ENCODE assay signal across 26 cellular contexts in the genomic region with DNA sequence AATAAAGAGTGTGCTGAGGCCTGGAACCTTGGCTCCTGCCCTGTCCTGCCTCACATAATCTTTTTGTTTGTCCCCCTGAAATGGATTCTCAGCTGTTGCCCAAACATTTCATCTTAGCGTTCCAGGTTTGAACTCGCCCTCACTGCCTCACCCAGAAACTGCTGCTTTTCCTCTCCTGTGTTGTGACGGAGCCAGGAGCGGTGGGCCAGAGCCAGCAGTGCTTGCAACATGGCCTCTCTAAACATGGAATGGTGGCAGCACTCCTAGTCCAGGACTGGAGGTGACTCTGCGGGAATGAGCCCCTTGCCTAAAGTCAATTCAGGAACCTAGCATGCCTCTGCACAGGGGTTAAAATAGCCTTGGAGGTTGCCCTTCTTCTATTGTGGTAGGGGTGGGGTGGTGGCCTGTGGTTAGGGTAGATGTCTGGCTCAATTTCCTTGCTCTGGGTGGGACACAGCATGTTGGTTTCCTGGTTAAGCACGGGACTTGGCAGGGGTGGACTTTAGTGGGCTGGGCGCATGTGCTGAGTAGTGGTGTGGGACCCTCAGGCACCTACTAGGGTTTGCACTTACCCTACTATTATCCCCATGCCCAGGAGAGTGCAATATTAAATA.
DNase-seq lines count a peak whose midpoint lies in the region; ATAC-seq, FAIRE-seq and TF ChIP-seq lines count a peak whose summit lies in the region.
"Had no signal": no experiment of that assay in that cellular context is flagged by ENCODE, and none has a peak within 500 bp of the region (broad histone marks: within the 10 kb centered on the region; RNA-seq: fewer than 3 reads in every experiment).

No MANE protein-coding gene starts in this region.

- H3K27me3 ChIP-seq in H1 (replicated peaks in 1 of 4; ENCODE audit: control insufficient read depth in 3 of 4, extremely low read depth in 1 of 4, insufficient read depth in 3 of 4, low read length in 3 of 4) (no peaks in the 10 kb centered on the region), aorta (ENCODE audit: control insufficient read depth in 1 of 2, insufficient read depth in 2 of 2, low read length in 1 of 2) (no peaks in the 10 kb centered on the region)
- H3K27me3 ChIP-seq: MG63, ovary had no signal

- H2BK12ac ChIP-seq in H1 (ENCODE audit: low read depth, low read length), result no peak overlapping the region

- H3K23ac ChIP-seq in H1 (ENCODE audit: insufficient read length), result no peak overlapping the region

- peaks cover 3% of the 10 kb centered on the region for H3K27me3 Mint-ChIP-seq in osteocyte (ENCODE audit: unreplicated experiment)
- H3K27me3 Mint-ChIP-seq: activated CD4-positive, alpha-beta T cell treated with anti-CD3 and anti-CD28 coated beads, Interleukin-2, amount 10 ng/mL, durations not matched to agents 24 days and 14 days; stimulated activated naive CD8-positive, alpha-beta T cell treated with anti-CD3 and anti-CD28 coated beads, Interleukin-15, Interleukin-2, amounts not matched to agents 100 ng/mL and 50 ng/mL, for 24 hours had no signal

- ATAC-seq in Right ventricle myocardium superior (ENCODE audit: poor library complexity) (no peak), aorta (ENCODE audit: low FRiP score) (no peak)
- ATAC-seq in activated naive CD4-positive, alpha-beta T cell treated with anti-CD3 and anti-CD28 coated beads, Interleukin-2, amount 50 U/mL, for 72 hours, result no peak
- ATAC-seq: naive thymus-derived CD4-positive, alpha-beta T cell had no signal

- TF ChIP-seq CTCF in H1 (IDR thresholded peaks at IDR 0.05; ENCODE audit: control extremely low read depth in 1 of 3, insufficient read depth in 1 of 3, low read depth in 1 of 3, low read length in 3 of 3) (no peak), osteocyte (IDR thresholded peaks at IDR 0.05) (no peak)

- no peaks in the 10 kb centered on the region for H3K4me1 Mint-ChIP-seq in osteocyte (ENCODE audit: unreplicated experiment)
- H3K4me1 Mint-ChIP-seq: activated CD4-positive, alpha-beta T cell treated with anti-CD3 and anti-CD28 coated beads, Interleukin-2, amount 10 ng/mL, durations not matched to agents 24 days and 14 days; memory B cell; naive thymus-derived CD4-positive, alpha-beta T cell had no signal

- no peak overlapping the region for H4K5ac ChIP-seq in H1 (ENCODE audit: insufficient read length, low read depth, low read length)

- peak; percentile 38 for DNase-seq in Right ventricle myocardium superior
- no peak for DNase-seq in cardiac septum (ENCODE audit: low spot score)
- no peak for DNase-seq in H1 (ENCODE audit: low read depth in 1 of 2, low spot score in 2 of 2)
- peak; percentile 12 for DNase-seq in mucosa of gallbladder (ENCODE audit: low spot score)
- DNase-seq in osteocyte (ENCODE audit: extremely low spot score, unreplicated experiment), result no peak
- no peak for DNase-seq in foreskin melanocyte
- no peak for DNase-seq in aorta
- no peak for DNase-seq in activated naive CD4-positive, alpha-beta T cell treated with anti-CD3 and anti-CD28 coated beads, Interleukin-2, amount 50 U/mL, for 72 hours (ENCODE audit: low spot score in 2 of 2)
- DNase-seq: activated CD4-positive, alpha-beta T cell treated with anti-CD3 and anti-CD28 coated beads, Interleukin-2, amount 10 ng/mL, durations not matched to agents 24 days and 14 days; activated naive CD4-positive, alpha-beta T cell treated with anti-CD3 and anti-CD28 coated beads for 36 hours; activated T-cell treated with anti-CD3 and anti-CD28 coated beads, Interleukin-2, amount 50 U/mL, for 48 hours; amniotic stem cell; caudate nucleus; DMS153; head of caudate nucleus; MG63; naive thymus-derived CD4-positive, alpha-beta T cell; NCI-H524 treated with DMSO at 0.1 percent for 48 hours; ovary; T-helper 2 cell; trophoblast cell had no signal

- peaks cover 3% of the 10 kb centered on the region for H3K9me3 Mint-ChIP-seq in osteocyte (ENCODE audit: unreplicated experiment)
- H3K9me3 Mint-ChIP-seq in activated naive CD4-positive, alpha-beta T cell treated with anti-CD3 and anti-CD28 coated beads, Interleukin-2, amount 50 U/mL, for 72 hours, result peaks cover 0 to 5% of the 10 kb centered on the region in 2 donors
- H3K9me3 Mint-ChIP-seq: activated naive CD4-positive, alpha-beta T cell treated with anti-CD3 and anti-CD28 coated beads for 36 hours; stimulated activated naive CD8-positive, alpha-beta T cell treated with anti-CD3 and anti-CD28 coated beads, Interleukin-15, Interleukin-2, amounts not matched to agents 100 ng/mL and 50 ng/mL, for 24 hours had no signal

- no peak overlapping the region for H3K27ac Mint-ChIP-seq in osteocyte (ENCODE audit: unreplicated experiment)
- no peak overlapping the region for H3K27ac Mint-ChIP-seq in activated naive CD4-positive, alpha-beta T cell treated with anti-CD3 and anti-CD28 coated beads, Interleukin-2, amount 50 U/mL, for 72 hours
- H3K27ac Mint-ChIP-seq: activated CD4-positive, alpha-beta T cell treated with anti-CD3 and anti-CD28 coated beads, Interleukin-2, amount 10 ng/mL, durations not matched to agents 24 days and 14 days; activated naive CD4-positive, alpha-beta T cell treated with anti-CD3 and anti-CD28 coated beads for 36 hours; memory B cell; naive thymus-derived CD4-positive, alpha-beta T cell; stimulated activated naive CD8-positive, alpha-beta T cell treated with anti-CD3 and anti-CD28 coated beads, Interleukin-15, Interleukin-2, amounts not matched to agents 100 ng/mL and 50 ng/mL, for 24 hours had no signal

- H2AFZ ChIP-seq in H1 (ENCODE audit: low read length), result peak overlapping the region; percentile 35; the same call in 1 of the 2 replicates

- no peak overlapping the region for H2AK5ac ChIP-seq in H1 (ENCODE audit: low read depth, low read length)

- H2BK120ac ChIP-seq in H1 (replicated peaks; ENCODE audit: low read depth, low read length), result no peak overlapping the region

- no peak overlapping the region for H3K9ac ChIP-seq in H1 (replicated peaks in 1 of 4; ENCODE audit: extremely low read depth in 1 of 4, low read depth in 3 of 4, low read length in 3 of 4)

- POLR2A ChIA-PET in H1 (lab: Charles Lee; ENCODE audit: partially characterized antibody), result no interaction called here

- H3K4me3 ChIP-seq in H1 (ENCODE audit: extremely low read depth in 1 of 4, insufficient read depth in 2 of 4, low read depth in 3 of 4, low read length in 4 of 4), result no peak overlapping the region
- H3K4me3 ChIP-seq in aorta (ENCODE audit: low read length in 2 of 2), result no peak overlapping the region
- H3K4me3 ChIP-seq: MG63, ovary had no signal

- no peak for TF ChIP-seq POLR2A in H1 (IDR thresholded peaks at IDR 0.05; ENCODE audit: control extremely low read depth in 1 of 2, low read depth in 2 of 2, low read length in 2 of 2)

- no peak for TF ChIP-seq EP300 in H1 (IDR thresholded peaks at IDR 0.05; ENCODE audit: borderline replicate concordance in 1 of 2, low read depth in 2 of 2, low read length in 2 of 2)

- no peaks in the 10 kb centered on the region for H3K79me2 ChIP-seq in H1 (ENCODE audit: control insufficient read depth in 1 of 2, insufficient read depth in 2 of 2, low read length in 2 of 2)

- no peak overlapping the region for H2BK5ac ChIP-seq in H1 (ENCODE audit: low read depth, low read length)

- no peaks in the 10 kb centered on the region for H3K4me1 ChIP-seq in H1 (replicated peaks in 1 of 4; ENCODE audit: control insufficient read depth in 3 of 4, insufficient read depth in 4 of 4, low read length in 3 of 4)
- no peaks in the 10 kb centered on the region for H3K4me1 ChIP-seq in aorta (ENCODE audit: control insufficient read depth in 1 of 2, insufficient read depth in 2 of 2, low read length in 2 of 2)

- H3K18ac ChIP-seq in H1 (ENCODE audit: extremely low read depth, low read length), result no peak overlapping the region

- no peaks in the 10 kb centered on the region for H3K23me2 ChIP-seq in H1 (ENCODE audit: low read depth, low read length)

- H2BK20ac ChIP-seq in H1 (ENCODE audit: low read length), result no peak overlapping the region

- no peaks in the 10 kb centered on the region for H3K36me3 ChIP-seq in H1 (ENCODE audit: control insufficient read depth in 2 of 4, insufficient read depth in 4 of 4, low read length in 3 of 4)
- no peaks in the 10 kb centered on the region for H3K36me3 ChIP-seq in aorta (ENCODE audit: control insufficient read depth in 1 of 2, insufficient read depth in 2 of 2, low read length in 1 of 2)
- H3K36me3 ChIP-seq: MG63, ovary had no signal

- no peaks in the 10 kb centered on the region for H3K36me3 Mint-ChIP-seq in osteocyte (ENCODE audit: unreplicated experiment)
- no peaks in the 10 kb centered on the region for H3K36me3 Mint-ChIP-seq in activated naive CD4-positive, alpha-beta T cell treated with anti-CD3 and anti-CD28 coated beads, Interleukin-2, amount 50 U/mL, for 72 hours
- H3K36me3 Mint-ChIP-seq: memory B cell; naive thymus-derived CD4-positive, alpha-beta T cell had no signal

- H3K4me2 ChIP-seq in H1 (ENCODE audit: insufficient read depth in 1 of 2, low read depth in 2 of 2, low read length in 2 of 2), result no peak overlapping the region

- no peak overlapping the region for H3K56ac ChIP-seq in H1 (replicated peaks; ENCODE audit: insufficient read length, low read depth, low read length)

- H4K8ac ChIP-seq in H1 (ENCODE audit: extremely low read depth, insufficient read depth, low read length), result peak overlapping the region; percentile 76; the same call in 1 of the 2 replicates

- no peak overlapping the region for H3K4ac ChIP-seq in H1 (replicated peaks; ENCODE audit: insufficient read length, low read depth, low read length)

- no peak overlapping the region for H2BK15ac ChIP-seq in H1 (ENCODE audit: low read length)

- intact Hi-C loops in Right ventricle myocardium superior (cut with DNase I), result no loop called here
- intact Hi-C loops in cardiac septum (cut with DNase I), result no loop called here
- intact Hi-C loops in aorta (cut with DNase I), result no loop called here

- no peak overlapping the region for H3K4me3 Mint-ChIP-seq in osteocyte (ENCODE audit: unreplicated experiment)
- H3K4me3 Mint-ChIP-seq: activated CD4-positive, alpha-beta T cell treated with anti-CD3 and anti-CD28 coated beads, Interleukin-2, amount 10 ng/mL, durations not matched to agents 24 days and 14 days; activated naive CD4-positive, alpha-beta T cell treated with anti-CD3 and anti-CD28 coated beads for 36 hours; memory B cell; naive thymus-derived CD4-positive, alpha-beta T cell; stimulated activated naive CD8-positive, alpha-beta T cell treated with anti-CD3 and anti-CD28 coated beads, Interleukin-15, Interleukin-2, amounts not matched to agents 100 ng/mL and 50 ng/mL, for 24 hours had no signal

- H3K14ac ChIP-seq in H1 (ENCODE audit: insufficient read length), result no peak overlapping the region

- H4K91ac ChIP-seq in H1 (replicated peaks; ENCODE audit: insufficient read length, low read length), result no peak overlapping the region

- 83% methylated on average over 7 of the region's 7 CpGs; no CpG with 5 or more reads in 1 of the 2 experiments for WGBS in H1 (ENCODE audit: extremely low coverage in 1 of 2, insufficient coverage in 1 of 2, insufficient read length in 1 of 2, insufficient replicate concordance in 2 of 2, low coverage in 1 of 2, low lambda C conversion rate in 2 of 2, missing lambda C conversion rate in 1 of 2), 2 experiments
- 79 to 80% methylated on average over 7 of the region's 7 CpGs for WGBS in aorta, 2 donors

- no peak for TF ChIP-seq RAD21 in H1 (IDR thresholded peaks at IDR 0.05 in 1 of 2, conservative IDR thresholded peaks at IDR 0.05 in 1 of 2; ENCODE audit: low read depth in 2 of 2, low read length in 2 of 2)

- H3K27ac ChIP-seq in H1 (ENCODE audit: low read depth, low read length), result no peak overlapping the region
- no peak overlapping the region for H3K27ac ChIP-seq in aorta (ENCODE audit: low read depth in 1 of 2, low read length in 2 of 2)
- H3K27ac ChIP-seq: ovary, VCaP had no signal

- no peak for FAIRE-seq in H1 (lab: Jason Lieb, UNC)
- FAIRE-seq: A204.1, endometrium had no signal

- H3K9me3 ChIP-seq in H1 (ENCODE audit: insufficient read depth in 2 of 2, low read depth in 1 of 2, low read length in 1 of 2), result no peaks in the 10 kb centered on the region
- no peaks in the 10 kb centered on the region for H3K9me3 ChIP-seq in aorta (ENCODE audit: control insufficient read depth, low read length)
- H3K9me3 ChIP-seq: MG63, ovary had no signal

- H4K20me1 ChIP-seq in H1 (replicated peaks in 1 of 2; ENCODE audit: control insufficient read depth in 1 of 2, insufficient read depth in 2 of 2, low read length in 2 of 2), result no peaks in the 10 kb centered on the region

- CTCF ChIA-PET in H1 (lab: Charles Lee; ENCODE audit: partially characterized antibody), result no interaction called here

- H3K79me1 ChIP-seq in H1 (ENCODE audit: low read depth, low read length), result no peaks in the 10 kb centered on the region

Comparison
In these comparisons a context has a peak if more than half of its experiments do, and no peak if none do; other contexts are left out.
1. DNase-seq: peak in Right ventricle myocardium superior (single experiment) and mucosa of gallbladder (single experiment); none in cardiac septum (single experiment), H1 (0 of 2), osteocyte (single experiment), foreskin melanocyte (single experiment), aorta (0 of 2) and activated naive CD4-positive, alpha-beta T cell treated with anti-CD3 and anti-CD28 coated beads, Interleukin-2, amount 50 U/mL, for 72 hours (0 of 2).